8 cellular contexts compared by ENCODE assay signal in genomic region chr20:57435498-57436222, GRCh38. TPM values are rescaled to one million over a fixed set of nuclear protein-coding genes. Genes with fewer than 3 reads are reported as not detected.
DNase-seq lines count a peak whose midpoint lies in the region; ATAC-seq, FAIRE-seq and TF ChIP-seq lines count a peak whose summit lies in the region.

No MANE protein-coding gene starts in this region.

- H3K27ac ChIP-seq in effector memory CD4-positive, alpha-beta T cell (ENCODE audit: insufficient read depth, low read length, poor library complexity, severe bottlenecking), result no peak overlapping the region

- H3K4me1 Mint-ChIP-seq in T-cell, result peaks cover 63 to 70% (median 64%) of the 10 kb centered on the region in 3 donors
- peaks cover 39 to 64% (median 59%) of the 10 kb centered on the region in 4 donors for H3K4me1 Mint-ChIP-seq in naive thymus-derived CD8-positive, alpha-beta T cell

- H3K36me3 ChIP-seq in effector memory CD4-positive, alpha-beta T cell (ENCODE audit: control insufficient read depth, insufficient read depth, low read length), result no peaks in the 10 kb centered on the region

- no peak for FAIRE-seq in GM12892 (lab: Jason Lieb, UNC)

- no peaks in the 10 kb centered on the region for H3K9me3 ChIP-seq in effector memory CD4-positive, alpha-beta T cell (ENCODE audit: control insufficient read depth, low read length)

- no peak for DNase-seq in GM10248 (ENCODE audit: extremely low spot score)
- peak; percentile 85 for DNase-seq in NCI-H1436 (lab: John Stamatoyannopoulos, UW)
- peak in 22 of 34 experiments; percentile 7 to 54 (median 34) for DNase-seq in T-cell
- DNase-seq in effector memory CD4-positive, alpha-beta T cell, result peak in 2 of 3 donors; percentile 6 to 9
- DNase-seq in naive thymus-derived CD8-positive, alpha-beta T cell, result peak in 9 of 10 donors; percentile 28 to 77 (median 45)
- DNase-seq in GM12892 (ENCODE audit: insufficient read length), result no peak
- DNase-seq in GDM1 (lab: John Stamatoyannopoulos, UW), result no peak

- POLR2A ChIA-PET in GM10248 (lab: Yijun Ruan, JAX), result no interaction called here
- POLR2A ChIA-PET in T-cell (lab: Charles Lee), result interaction anchor here (0.7 to 1.1 kb wide), 2 partner anchors 36 to 103 kb away, joined by 3 read pairs; no protein-coding TSS in a partner anchor
- POLR2A ChIA-PET in naive thymus-derived CD8-positive, alpha-beta T cell (lab: Charles Lee), result interaction anchor here (0.7 to 15.8 kb wide), 7 partner anchors 10 to 51 kb away, joined by 3 to 229 read pairs (median 11); partner anchors contain the start of gene RBM38

- no peaks in the 10 kb centered on the region for H3K27me3 Mint-ChIP-seq in T-cell
- H3K27me3 Mint-ChIP-seq in naive thymus-derived CD8-positive, alpha-beta T cell, result no peaks in the 10 kb centered on the region

- ATAC-seq in T-cell (replicated peaks in 1 of 4), result peak; percentile 28 to 61 (median 34)
- peak; percentile 57 to 62 for ATAC-seq in naive thymus-derived CD8-positive, alpha-beta T cell
- no peak for ATAC-seq in HG03280 (IDR thresholded peaks at IDR 0.05; ENCODE audit: unreplicated experiment)

- H3K4me3 ChIP-seq in effector memory CD4-positive, alpha-beta T cell (ENCODE audit: insufficient read depth, low read depth, low read length, poor library complexity, severe bottlenecking), result no peak overlapping the region

- peak overlapping the region in 2 of 3 donors; percentile 17 to 81 for H3K4me3 Mint-ChIP-seq in T-cell
- H3K4me3 Mint-ChIP-seq in naive thymus-derived CD8-positive, alpha-beta T cell, result peak overlapping the region; percentile 19 to 82 (median 62)

- peak; percentile 26 for TF ChIP-seq CTCF in GM10248 (IDR thresholded peaks at IDR 0.05; ENCODE audit: control extremely low read depth, extremely low read depth, low read depth, missing control alignments)

- CTCF ChIA-PET in GM10248 (lab: Yijun Ruan, JAX), result interaction anchor here (1.1 to 1.6 kb wide), 5 partner anchors 10 to 60 kb away, joined by 3 to 5 read pairs (median 3); no protein-coding TSS in a partner anchor
- CTCF ChIA-PET in T-cell (lab: Charles Lee), result interaction anchor here (0.7 to 1.6 kb wide), 2 partner anchors 38 to 54 kb away, joined by 4 read pairs; no protein-coding TSS in a partner anchor

- H3K9me3 Mint-ChIP-seq in T-cell, result no peaks in the 10 kb centered on the region
- no peaks in the 10 kb centered on the region for H3K9me3 Mint-ChIP-seq in naive thymus-derived CD8-positive, alpha-beta T cell

- TF ChIP-seq POLR2A in GM12892 (IDR thresholded peaks at IDR 0.05; ENCODE audit: low read depth, low read length), result no peak

- no peaks in the 10 kb centered on the region for H3K36me3 Mint-ChIP-seq in T-cell
- no peaks in the 10 kb centered on the region for H3K36me3 Mint-ChIP-seq in naive thymus-derived CD8-positive, alpha-beta T cell

- H3K4me1 ChIP-seq in effector memory CD4-positive, alpha-beta T cell (ENCODE audit: control insufficient read depth, insufficient read depth, low read length, poor library complexity, severe bottlenecking), result peaks cover 48% of the 10 kb centered on the region

- peak overlapping the region; percentile 52 to 74 for H3K27ac Mint-ChIP-seq in T-cell
- peak overlapping the region in 9 of 10 donors; percentile 71 to 88 (median 81) for H3K27ac Mint-ChIP-seq in naive thymus-derived CD8-positive, alpha-beta T cell

- no peaks in the 10 kb centered on the region for H3K27me3 ChIP-seq in effector memory CD4-positive, alpha-beta T cell (replicated peaks; ENCODE audit: control insufficient read depth, insufficient read depth, low read length, poor library complexity, severe bottlenecking)

RNA-seq across cellular contexts. Expression of gene RBM38, which starts 44.5 kb away (rescaled TPM):
- 100 to 1,000 TPM; 111 to 271 (median 124) TPM for total RNA-seq in T-cell
- 100 to 1,000 TPM; 117 to 121 TPM for total RNA-seq in naive thymus-derived CD8-positive, alpha-beta T cell
- polyA plus RNA-seq in naive thymus-derived CD8-positive, alpha-beta T cell, result 100 to 1,000 TPM in 1 of 3 donors, 10 to 100 TPM in 2; 48.9 to 153 (median 69.0) TPM
- 24.2 TPM for polyA plus RNA-seq in GM12892 (2012; ENCODE audit: missing spikeins)

Comparison
In these comparisons a context has a peak if more than half of its experiments do, and no peak if none do; other contexts are left out.
1. DNase-seq: peak in NCI-H1436 (single experiment), T-cell (22 of 34), effector memory CD4-positive, alpha-beta T cell (2 of 3) and naive thymus-derived CD8-positive, alpha-beta T cell (9 of 10); none in GM10248 (single experiment), GM12892 (single experiment) and GDM1 (single experiment).